Comparison of ENCODE assay signal across 8 cellular contexts in the genomic region with DNA sequence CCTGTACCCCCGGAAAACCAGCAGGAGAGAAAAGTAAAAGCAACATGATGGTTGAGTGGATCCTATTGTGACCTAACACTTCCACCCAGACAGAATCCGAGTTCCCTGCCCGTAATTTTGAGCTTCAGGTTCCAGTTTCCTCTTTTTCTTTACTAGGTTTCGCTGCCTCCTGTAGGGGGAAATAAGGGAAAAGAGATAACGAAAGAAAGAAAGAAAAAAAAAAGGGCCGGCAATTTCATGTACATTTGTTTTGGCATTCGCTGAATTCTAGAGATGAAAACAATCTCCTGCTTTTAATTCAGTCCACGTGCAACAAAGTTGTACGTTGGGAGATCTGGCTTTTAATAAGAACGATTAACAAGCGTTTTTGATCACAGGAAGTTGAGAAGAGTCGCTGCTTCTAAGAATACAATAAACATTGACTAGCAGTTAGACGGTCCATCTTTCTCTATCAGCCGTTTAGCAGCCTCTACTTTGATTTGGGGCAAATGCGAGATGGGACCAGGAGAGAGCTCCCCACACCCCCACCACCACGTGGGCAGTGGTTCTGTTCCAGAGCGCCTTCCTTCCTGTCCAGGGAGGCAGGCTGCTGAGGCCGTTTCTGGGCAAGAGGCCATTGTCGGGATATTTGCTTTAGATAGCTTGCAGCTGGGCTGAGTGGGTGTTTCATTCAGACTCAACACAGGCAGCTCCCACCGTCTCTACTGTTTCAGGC.
DNase-seq lines count a peak whose midpoint lies in the region; ATAC-seq, FAIRE-seq and TF ChIP-seq lines count a peak whose summit lies in the region.

No MANE protein-coding gene starts in this region.

- peak overlapping the region; percentile 41 for H3K4me2 ChIP-seq in HepG2 (ENCODE audit: low read depth, low read length)

- TF ChIP-seq RAD21 in HepG2 (CRISPR knock-in tag; IDR thresholded peaks at IDR 0.05) = no peak

- no peak for TF ChIP-seq EP300 in HepG2 (IDR thresholded peaks at IDR 0.05; ENCODE audit: low read depth in 2 of 2, low read length in 2 of 2)
- TF ChIP-seq EP300 in HepG2 (CRISPR knock-in tag; IDR thresholded peaks at IDR 0.05; ENCODE audit: borderline replicate concordance) = no peak

- peaks cover 14% of the 10 kb centered on the region for H3K4me1 ChIP-seq in HepG2 (ENCODE audit: insufficient read depth, low read length)

- H3K36me3 Mint-ChIP-seq in stimulated activated naive B cell treated with anti-CD40 and anti-IgM and Interleukin-4, amounts not matched to agents 10 μg/mL and 1 μg/mL and 100 μg/mL, for 72 hours = peaks cover 0 to 8% of the 10 kb centered on the region in 2 donors

- H3K27ac Mint-ChIP-seq in stimulated activated naive B cell treated with anti-CD40 and anti-IgM and Interleukin-4, amounts not matched to agents 10 μg/mL and 1 μg/mL and 100 μg/mL, for 72 hours = peak overlapping the region; percentile 86

- TF ChIP-seq CTCF in astrocyte of the spinal cord (IDR thresholded peaks at IDR 0.05; ENCODE audit: low read depth, low read length) = no peak
- no peak for TF ChIP-seq CTCF in HepG2 (CRISPR knock-in tag; IDR thresholded peaks at IDR 0.05)

- peak; percentile 88 for DNase-seq in EH (ENCODE audit: low read depth)
- DNase-seq in NOMO-1 treated with DMSO at 0.1 percent for 48 hours (lab: John Stamatoyannopoulos, UW; ENCODE audit: unreplicated experiment) = peak; percentile 80
- peak; percentile 83 for DNase-seq in astrocyte of the spinal cord (ENCODE audit: low read depth, low spot score)
- DNase-seq in HepG2 (ENCODE audit: low spot score) = no peak
- no peak for DNase-seq in stimulated activated naive B cell treated with anti-CD40 and anti-IgM and Interleukin-4, amounts not matched to agents 10 μg/mL and 1 μg/mL and 100 μg/mL, for 72 hours

- no peaks in the 10 kb centered on the region for H3K79me2 ChIP-seq in HepG2 (ENCODE audit: insufficient read depth, low read length)

- POLR2A ChIA-PET in HepG2 (lab: Yijun Ruan, JAX) = no interaction called here

- WGBS in HepG2 (ENCODE audit: low lambda C conversion rate) = 35% methylated on average over 18 of the region's 20 CpGs

- CTCF ChIA-PET in HepG2 (lab: Yijun Ruan, JAX; ENCODE audit: low intra/inter-chr PET ratio, low total read pairs) = no interaction called here

- no peak for FAIRE-seq in HepG2 (lab: Jason Lieb, UNC)

- intact Hi-C loops in HepG2 (cut with micrococcal nuclease; ENCODE audit: unreplicated experiment) = no loop called here

- H3K9ac ChIP-seq in HepG2 (ENCODE audit: insufficient read depth, low read depth, low read length) = no peak overlapping the region

- no peaks in the 10 kb centered on the region for H3K27me3 Mint-ChIP-seq in stimulated activated naive B cell treated with anti-CD40 and anti-IgM and Interleukin-4, amounts not matched to agents 10 μg/mL and 1 μg/mL and 100 μg/mL, for 72 hours

- no peaks in the 10 kb centered on the region for H3K9me3 ChIP-seq in HepG2 (ENCODE audit: low read length)

- H3K9me3 Mint-ChIP-seq in stimulated activated naive B cell treated with anti-CD40 and anti-IgM and Interleukin-4, amounts not matched to agents 10 μg/mL and 1 μg/mL and 100 μg/mL, for 72 hours = peaks cover 3 to 4% of the 10 kb centered on the region in 2 donors

- H3K27ac ChIP-seq in HepG2 (ENCODE audit: extremely low read length, insufficient read depth, low read length) = no peak overlapping the region

- H2AFZ ChIP-seq in HepG2 (ENCODE audit: low read length) = no peak overlapping the region

- no peaks in the 10 kb centered on the region for H3K36me3 ChIP-seq in HepG2 (replicated peaks in 1 of 2; ENCODE audit: control insufficient read depth in 1 of 2, insufficient read depth in 2 of 2, low read length in 2 of 2)

- in situ Hi-C loops in astrocyte of the spinal cord (cut with HindIII; ENCODE audit: low sequenced_read_pairs) = no loop called here
- in situ Hi-C loops in HepG2 (cut with HindIII; ENCODE audit: extremely low pct_ligation_motif_present, low pct_unique_long_range_greater_than_20kb) = no loop called here

- peak; percentile 65; the same call in 2 of the 3 replicates for ATAC-seq in HepG2
- ATAC-seq in stimulated activated naive B cell treated with anti-CD40 and anti-IgM and Interleukin-4, amounts not matched to agents 10 μg/mL and 1 μg/mL and 100 μg/mL, for 72 hours (replicated peaks) = peak; percentile 52 to 66
- no peak for ATAC-seq in HG02571 (IDR thresholded peaks at IDR 0.05; ENCODE audit: unreplicated experiment)
- no peak for ATAC-seq in GM18519 (IDR thresholded peaks at IDR 0.05; ENCODE audit: low FRiP score, unreplicated experiment)
- ATAC-seq in GM18858 (IDR thresholded peaks at IDR 0.05; ENCODE audit: unreplicated experiment) = no peak

- H3K4me3 Mint-ChIP-seq in stimulated activated naive B cell treated with anti-CD40 and anti-IgM and Interleukin-4, amounts not matched to agents 10 μg/mL and 1 μg/mL and 100 μg/mL, for 72 hours = peak overlapping the region; percentile 74 to 77

- BruUV-seq in HepG2 (replicated peaks; lab: Mats Ljungman, UMichigan) = no TSS peak

- H3K4me3 ChIP-seq in astrocyte of the spinal cord (ENCODE audit: low read depth, low read length) (no peak overlapping the region), HepG2 (replicated peaks in 1 of 3; ENCODE audit: insufficient read depth in 1 of 3, low read depth in 2 of 3, low read length in 3 of 3) (no peak overlapping the region; a peak in 1 of 6 replicates)

- H3K27me3 ChIP-seq in HepG2 (ENCODE audit: control insufficient read depth in 1 of 2, insufficient read depth in 2 of 2, low read length in 2 of 2) = peaks cover 0 to 23% of the 10 kb centered on the region in 2 experiments; a peak in 3 of 5 replicates

- no peak for TF ChIP-seq POLR2A in HepG2 (IDR thresholded peaks at IDR 0.05; ENCODE audit: insufficient read depth in 1 of 2, low read depth in 2 of 2, low read length in 2 of 2)

- H4K20me1 ChIP-seq in HepG2 (ENCODE audit: insufficient read depth, low read length) = no peaks in the 10 kb centered on the region

- peaks cover 29 to 63% of the 10 kb centered on the region in 2 donors for H3K4me1 Mint-ChIP-seq in stimulated activated naive B cell treated with anti-CD40 and anti-IgM and Interleukin-4, amounts not matched to agents 10 μg/mL and 1 μg/mL and 100 μg/mL, for 72 hours

TF ChIP-seq in HepG2, 621 proteins besides CTCF, POLR2A, EP300 and RAD21 (continues in another document):
- TF ChIP-seq, protein P1, sequence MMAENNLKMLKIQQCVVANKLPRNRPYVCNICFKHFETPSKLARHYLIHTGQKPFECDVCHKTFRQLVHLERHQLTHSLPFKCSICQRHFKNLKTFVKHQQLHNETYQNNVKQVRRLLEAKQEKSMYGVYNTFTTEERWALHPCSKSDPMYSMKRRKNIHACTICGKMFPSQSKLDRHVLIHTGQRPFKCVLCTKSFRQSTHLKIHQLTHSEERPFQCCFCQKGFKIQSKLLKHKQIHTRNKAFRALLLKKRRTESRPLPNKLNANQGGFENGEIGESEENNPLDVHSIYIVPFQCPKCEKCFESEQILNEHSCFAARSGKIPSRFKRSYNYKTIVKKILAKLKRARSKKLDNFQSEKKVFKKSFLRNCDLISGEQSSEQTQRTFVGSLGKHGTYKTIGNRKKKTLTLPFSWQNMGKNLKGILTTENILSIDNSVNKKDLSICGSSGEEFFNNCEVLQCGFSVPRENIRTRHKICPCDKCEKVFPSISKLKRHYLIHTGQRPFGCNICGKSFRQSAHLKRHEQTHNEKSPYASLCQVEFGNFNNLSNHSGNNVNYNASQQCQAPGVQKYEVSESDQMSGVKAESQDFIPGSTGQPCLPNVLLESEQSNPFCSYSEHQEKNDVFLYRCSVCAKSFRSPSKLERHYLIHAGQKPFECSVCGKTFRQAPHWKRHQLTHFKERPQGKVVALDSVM (CRISPR knock-in tag; IDR thresholded peaks at IDR 0.05) = peak; percentile 72
- TF ChIP-seq ARID2 (CRISPR knock-in tag; IDR thresholded peaks at IDR 0.05; ENCODE audit: borderline replicate concordance) = no peak
- no peak for TF ChIP-seq JUND (CRISPR knock-in tag; IDR thresholded peaks at IDR 0.05)
- no peak for TF ChIP-seq ZBTB3 (CRISPR knock-in tag; IDR thresholded peaks at IDR 0.05; ENCODE audit: borderline replicate concordance, low read depth)
- TF ChIP-seq, protein P2, sequence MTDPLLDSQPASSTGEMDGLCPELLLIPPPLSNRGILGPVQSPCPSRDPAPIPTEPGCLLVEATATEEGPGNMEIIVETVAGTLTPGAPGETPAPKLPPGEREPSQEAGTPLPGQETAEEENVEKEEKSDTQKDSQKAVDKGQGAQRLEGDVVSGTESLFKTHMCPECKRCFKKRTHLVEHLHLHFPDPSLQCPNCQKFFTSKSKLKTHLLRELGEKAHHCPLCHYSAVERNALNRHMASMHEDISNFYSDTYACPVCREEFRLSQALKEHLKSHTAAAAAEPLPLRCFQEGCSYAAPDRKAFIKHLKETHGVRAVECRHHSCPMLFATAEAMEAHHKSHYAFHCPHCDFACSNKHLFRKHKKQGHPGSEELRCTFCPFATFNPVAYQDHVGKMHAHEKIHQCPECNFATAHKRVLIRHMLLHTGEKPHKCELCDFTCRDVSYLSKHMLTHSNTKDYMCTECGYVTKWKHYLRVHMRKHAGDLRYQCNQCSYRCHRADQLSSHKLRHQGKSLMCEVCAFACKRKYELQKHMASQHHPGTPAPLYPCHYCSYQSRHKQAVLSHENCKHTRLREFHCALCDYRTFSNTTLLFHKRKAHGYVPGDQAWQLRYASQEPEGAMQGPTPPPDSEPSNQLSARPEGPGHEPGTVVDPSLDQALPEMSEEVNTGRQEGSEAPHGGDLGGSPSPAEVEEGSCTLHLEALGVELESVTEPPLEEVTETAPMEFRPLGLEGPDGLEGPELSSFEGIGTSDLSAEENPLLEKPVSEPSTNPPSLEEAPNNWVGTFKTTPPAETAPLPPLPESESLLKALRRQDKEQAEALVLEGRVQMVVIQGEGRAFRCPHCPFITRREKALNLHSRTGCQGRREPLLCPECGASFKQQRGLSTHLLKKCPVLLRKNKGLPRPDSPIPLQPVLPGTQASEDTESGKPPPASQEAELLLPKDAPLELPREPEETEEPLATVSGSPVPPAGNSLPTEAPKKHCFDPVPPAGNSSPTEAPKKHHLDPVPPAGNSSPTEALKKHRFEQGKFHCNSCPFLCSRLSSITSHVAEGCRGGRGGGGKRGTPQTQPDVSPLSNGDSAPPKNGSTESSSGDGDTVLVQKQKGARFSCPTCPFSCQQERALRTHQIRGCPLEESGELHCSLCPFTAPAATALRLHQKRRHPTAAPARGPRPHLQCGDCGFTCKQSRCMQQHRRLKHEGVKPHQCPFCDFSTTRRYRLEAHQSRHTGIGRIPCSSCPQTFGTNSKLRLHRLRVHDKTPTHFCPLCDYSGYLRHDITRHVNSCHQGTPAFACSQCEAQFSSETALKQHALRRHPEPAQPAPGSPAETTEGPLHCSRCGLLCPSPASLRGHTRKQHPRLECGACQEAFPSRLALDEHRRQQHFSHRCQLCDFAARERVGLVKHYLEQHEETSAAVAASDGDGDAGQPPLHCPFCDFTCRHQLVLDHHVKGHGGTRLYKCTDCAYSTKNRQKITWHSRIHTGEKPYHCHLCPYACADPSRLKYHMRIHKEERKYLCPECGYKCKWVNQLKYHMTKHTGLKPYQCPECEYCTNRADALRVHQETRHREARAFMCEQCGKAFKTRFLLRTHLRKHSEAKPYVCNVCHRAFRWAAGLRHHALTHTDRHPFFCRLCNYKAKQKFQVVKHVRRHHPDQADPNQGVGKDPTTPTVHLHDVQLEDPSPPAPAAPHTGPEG (CRISPR knock-in tag; IDR thresholded peaks at IDR 0.05) = no peak
- TF ChIP-seq ZNF552 (CRISPR knock-in tag; IDR thresholded peaks at IDR 0.05; ENCODE audit: borderline replicate concordance) = no peak

Comparison
In these comparisons a context has a peak if more than half of its experiments do, and no peak if none do; other contexts are left out.
1. DNase-seq: peak in EH (single experiment), NOMO-1 treated with DMSO at 0.1 percent for 48 hours (single experiment) and astrocyte of the spinal cord (single experiment); none in HepG2 (single experiment) and stimulated activated naive B cell treated with anti-CD40 and anti-IgM and Interleukin-4, amounts not matched to agents 10 μg/mL and 1 μg/mL and 100 μg/mL, for 72 hours (single experiment).
2. ATAC-seq: peak in HepG2 (single experiment) and stimulated activated naive B cell treated with anti-CD40 and anti-IgM and Interleukin-4, amounts not matched to agents 10 μg/mL and 1 μg/mL and 100 μg/mL, for 72 hours (2 of 2); none in HG02571 (single experiment), GM18519 (single experiment) and GM18858 (single experiment).